ENCODE assay signal across 1 cellular context in the genomic region with DNA sequence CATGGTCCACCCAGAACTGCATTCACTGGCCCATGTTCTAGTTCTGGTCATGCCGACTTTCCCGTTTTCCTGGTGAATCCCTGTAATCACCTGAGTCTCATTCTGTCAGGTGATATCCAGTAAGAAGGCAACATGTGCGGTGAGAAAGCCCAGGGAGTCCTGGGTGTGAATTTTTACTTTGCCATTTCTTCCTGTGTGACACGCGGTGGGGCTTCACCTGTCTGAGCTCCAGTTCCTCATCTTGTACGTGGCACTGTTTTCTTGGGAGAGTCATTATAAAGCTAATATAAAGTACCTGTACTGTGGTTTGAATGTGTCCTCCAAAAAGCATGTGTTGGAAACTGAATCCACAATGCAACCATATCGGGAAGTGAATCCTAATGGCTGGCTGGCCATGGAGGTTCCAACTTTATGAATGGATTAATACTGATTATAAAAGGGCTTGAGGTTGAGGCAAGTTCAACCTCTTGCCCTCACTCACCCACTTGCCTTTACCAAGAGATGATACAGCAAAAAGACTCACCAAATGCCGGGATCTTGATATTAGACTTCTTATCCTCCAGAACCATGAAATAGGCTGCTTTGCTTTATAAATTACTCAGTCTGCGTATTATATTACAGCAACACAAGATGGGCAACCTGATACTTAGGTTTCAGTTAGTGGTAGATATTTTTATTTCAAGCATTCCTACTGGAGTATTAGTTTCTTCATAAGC.
TF ChIP-seq lines count a peak whose summit lies in the region.

No MANE protein-coding gene starts in this region.

TF ChIP-seq in GM12878, 131 proteins besides CTCF, POLR2A, EP300 and RAD21 (continued from another document):
- peak; percentile 70; the same call in 1 of the 2 replicates for TF ChIP-seq SPI1 (IDR thresholded peaks at IDR 0.05; ENCODE audit: borderline replicate concordance, insufficient read depth, low read depth, low read length)
- TF ChIP-seq, protein P1, sequence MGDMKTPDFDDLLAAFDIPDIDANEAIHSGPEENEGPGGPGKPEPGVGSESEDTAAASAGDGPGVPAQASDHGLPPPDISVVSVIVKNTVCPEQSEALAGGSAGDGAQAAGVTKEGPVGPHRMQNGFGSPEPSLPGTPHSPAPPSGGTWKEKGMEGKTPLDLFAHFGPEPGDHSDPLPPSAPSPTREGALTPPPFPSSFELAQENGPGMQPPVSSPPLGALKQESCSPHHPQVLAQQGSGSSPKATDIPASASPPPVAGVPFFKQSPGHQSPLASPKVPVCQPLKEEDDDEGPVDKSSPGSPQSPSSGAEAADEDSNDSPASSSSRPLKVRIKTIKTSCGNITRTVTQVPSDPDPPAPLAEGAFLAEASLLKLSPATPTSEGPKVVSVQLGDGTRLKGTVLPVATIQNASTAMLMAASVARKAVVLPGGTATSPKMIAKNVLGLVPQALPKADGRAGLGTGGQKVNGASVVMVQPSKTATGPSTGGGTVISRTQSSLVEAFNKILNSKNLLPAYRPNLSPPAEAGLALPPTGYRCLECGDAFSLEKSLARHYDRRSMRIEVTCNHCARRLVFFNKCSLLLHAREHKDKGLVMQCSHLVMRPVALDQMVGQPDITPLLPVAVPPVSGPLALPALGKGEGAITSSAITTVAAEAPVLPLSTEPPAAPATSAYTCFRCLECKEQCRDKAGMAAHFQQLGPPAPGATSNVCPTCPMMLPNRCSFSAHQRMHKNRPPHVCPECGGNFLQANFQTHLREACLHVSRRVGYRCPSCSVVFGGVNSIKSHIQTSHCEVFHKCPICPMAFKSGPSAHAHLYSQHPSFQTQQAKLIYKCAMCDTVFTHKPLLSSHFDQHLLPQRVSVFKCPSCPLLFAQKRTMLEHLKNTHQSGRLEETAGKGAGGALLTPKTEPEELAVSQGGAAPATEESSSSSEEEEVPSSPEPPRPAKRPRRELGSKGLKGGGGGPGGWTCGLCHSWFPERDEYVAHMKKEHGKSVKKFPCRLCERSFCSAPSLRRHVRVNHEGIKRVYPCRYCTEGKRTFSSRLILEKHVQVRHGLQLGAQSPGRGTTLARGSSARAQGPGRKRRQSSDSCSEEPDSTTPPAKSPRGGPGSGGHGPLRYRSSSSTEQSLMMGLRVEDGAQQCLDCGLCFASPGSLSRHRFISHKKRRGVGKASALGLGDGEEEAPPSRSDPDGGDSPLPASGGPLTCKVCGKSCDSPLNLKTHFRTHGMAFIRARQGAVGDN (IDR thresholded peaks at IDR 0.05): no peak
- no peak for TF ChIP-seq SREBF1 (IDR thresholded peaks at IDR 0.05; ENCODE audit: low read length)
- TF ChIP-seq BMI1 (IDR thresholded peaks at IDR 0.05; ENCODE audit: borderline replicate concordance): no peak
- TF ChIP-seq CEBPB (IDR thresholded peaks at IDR 0.05; ENCODE audit: borderline replicate concordance in 1 of 2, low read depth in 2 of 2, low read length in 2 of 2): no peak
- TF ChIP-seq BHLHE40 (IDR thresholded peaks at IDR 0.05; ENCODE audit: borderline replicate concordance in 1 of 2, low read depth in 2 of 2, low read length in 1 of 2): no peak; a peak in 1 of 4 replicates
- TF ChIP-seq, protein P2, sequence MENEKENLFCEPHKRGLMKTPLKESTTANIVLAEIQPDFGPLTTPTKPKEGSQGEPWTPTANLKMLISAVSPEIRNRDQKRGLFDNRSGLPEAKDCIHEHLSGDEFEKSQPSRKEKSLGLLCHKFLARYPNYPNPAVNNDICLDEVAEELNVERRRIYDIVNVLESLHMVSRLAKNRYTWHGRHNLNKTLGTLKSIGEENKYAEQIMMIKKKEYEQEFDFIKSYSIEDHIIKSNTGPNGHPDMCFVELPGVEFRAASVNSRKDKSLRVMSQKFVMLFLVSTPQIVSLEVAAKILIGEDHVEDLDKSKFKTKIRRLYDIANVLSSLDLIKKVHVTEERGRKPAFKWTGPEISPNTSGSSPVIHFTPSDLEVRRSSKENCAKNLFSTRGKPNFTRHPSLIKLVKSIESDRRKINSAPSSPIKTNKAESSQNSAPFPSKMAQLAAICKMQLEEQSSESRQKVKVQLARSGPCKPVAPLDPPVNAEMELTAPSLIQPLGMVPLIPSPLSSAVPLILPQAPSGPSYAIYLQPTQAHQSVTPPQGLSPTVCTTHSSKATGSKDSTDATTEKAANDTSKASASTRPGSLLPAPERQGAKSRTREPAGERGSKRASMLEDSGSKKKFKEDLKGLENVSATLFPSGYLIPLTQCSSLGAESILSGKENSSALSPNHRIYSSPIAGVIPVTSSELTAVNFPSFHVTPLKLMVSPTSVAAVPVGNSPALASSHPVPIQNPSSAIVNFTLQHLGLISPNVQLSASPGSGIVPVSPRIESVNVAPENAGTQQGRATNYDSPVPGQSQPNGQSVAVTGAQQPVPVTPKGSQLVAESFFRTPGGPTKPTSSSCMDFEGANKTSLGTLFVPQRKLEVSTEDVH (IDR thresholded peaks at IDR 0.05; ENCODE audit: low read depth, partially characterized antibody): no peak
- peak; percentile 68; the same call in 1 of the 2 replicates for TF ChIP-seq NFIC (IDR thresholded peaks at IDR 0.05; ENCODE audit: low read depth, low read length)
- TF ChIP-seq, protein P3, sequence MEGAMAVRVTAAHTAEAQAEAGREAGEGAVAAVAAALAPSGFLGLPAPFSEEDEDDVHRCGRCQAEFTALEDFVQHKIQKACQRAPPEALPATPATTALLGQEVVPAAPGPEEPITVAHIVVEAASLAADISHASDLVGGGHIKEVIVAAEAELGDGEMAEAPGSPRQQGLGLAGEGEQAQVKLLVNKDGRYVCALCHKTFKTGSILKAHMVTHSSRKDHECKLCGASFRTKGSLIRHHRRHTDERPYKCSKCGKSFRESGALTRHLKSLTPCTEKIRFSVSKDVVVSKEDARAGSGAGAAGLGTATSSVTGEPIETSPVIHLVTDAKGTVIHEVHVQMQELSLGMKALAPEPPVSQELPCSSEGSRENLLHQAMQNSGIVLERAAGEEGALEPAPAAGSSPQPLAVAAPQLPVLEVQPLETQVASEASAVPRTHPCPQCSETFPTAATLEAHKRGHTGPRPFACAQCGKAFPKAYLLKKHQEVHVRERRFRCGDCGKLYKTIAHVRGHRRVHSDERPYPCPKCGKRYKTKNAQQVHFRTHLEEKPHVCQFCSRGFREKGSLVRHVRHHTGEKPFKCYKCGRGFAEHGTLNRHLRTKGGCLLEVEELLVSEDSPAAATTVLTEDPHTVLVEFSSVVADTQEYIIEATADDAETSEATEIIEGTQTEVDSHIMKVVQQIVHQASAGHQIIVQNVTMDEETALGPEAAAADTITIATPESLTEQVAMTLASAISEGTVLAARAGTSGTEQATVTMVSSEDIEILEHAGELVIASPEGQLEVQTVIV (IDR thresholded peaks at IDR 0.05; ENCODE audit: borderline replicate concordance, partially characterized antibody): no peak
- no peak for TF ChIP-seq ZNF274 (IDR thresholded peaks at IDR 0.05; ENCODE audit: insufficient read depth, insufficient read length)
- TF ChIP-seq, protein P4, sequence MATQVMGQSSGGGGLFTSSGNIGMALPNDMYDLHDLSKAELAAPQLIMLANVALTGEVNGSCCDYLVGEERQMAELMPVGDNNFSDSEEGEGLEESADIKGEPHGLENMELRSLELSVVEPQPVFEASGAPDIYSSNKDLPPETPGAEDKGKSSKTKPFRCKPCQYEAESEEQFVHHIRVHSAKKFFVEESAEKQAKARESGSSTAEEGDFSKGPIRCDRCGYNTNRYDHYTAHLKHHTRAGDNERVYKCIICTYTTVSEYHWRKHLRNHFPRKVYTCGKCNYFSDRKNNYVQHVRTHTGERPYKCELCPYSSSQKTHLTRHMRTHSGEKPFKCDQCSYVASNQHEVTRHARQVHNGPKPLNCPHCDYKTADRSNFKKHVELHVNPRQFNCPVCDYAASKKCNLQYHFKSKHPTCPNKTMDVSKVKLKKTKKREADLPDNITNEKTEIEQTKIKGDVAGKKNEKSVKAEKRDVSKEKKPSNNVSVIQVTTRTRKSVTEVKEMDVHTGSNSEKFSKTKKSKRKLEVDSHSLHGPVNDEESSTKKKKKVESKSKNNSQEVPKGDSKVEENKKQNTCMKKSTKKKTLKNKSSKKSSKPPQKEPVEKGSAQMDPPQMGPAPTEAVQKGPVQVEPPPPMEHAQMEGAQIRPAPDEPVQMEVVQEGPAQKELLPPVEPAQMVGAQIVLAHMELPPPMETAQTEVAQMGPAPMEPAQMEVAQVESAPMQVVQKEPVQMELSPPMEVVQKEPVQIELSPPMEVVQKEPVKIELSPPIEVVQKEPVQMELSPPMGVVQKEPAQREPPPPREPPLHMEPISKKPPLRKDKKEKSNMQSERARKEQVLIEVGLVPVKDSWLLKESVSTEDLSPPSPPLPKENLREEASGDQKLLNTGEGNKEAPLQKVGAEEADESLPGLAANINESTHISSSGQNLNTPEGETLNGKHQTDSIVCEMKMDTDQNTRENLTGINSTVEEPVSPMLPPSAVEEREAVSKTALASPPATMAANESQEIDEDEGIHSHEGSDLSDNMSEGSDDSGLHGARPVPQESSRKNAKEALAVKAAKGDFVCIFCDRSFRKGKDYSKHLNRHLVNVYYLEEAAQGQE (IDR thresholded peaks at IDR 0.05; ENCODE audit: low read depth, low read length): no peak
